ENCODE assay signal across 23 cellular contexts in genomic region chr15:94596707-94597106, GRCh38.
"Had no signal": no experiment of that assay in that cellular context is flagged by ENCODE, and none has a peak within 500 bp of the region (broad histone marks: within the 10 kb centered on the region; RNA-seq: fewer than 3 reads in every experiment).

No MANE protein-coding gene starts in this region.

- H3K4me2 ChIP-seq: KMS-11 had no signal

- H3K9ac ChIP-seq: KMS-11 had no signal

- H3K9me3 ChIP-seq: SJSA1 had no signal

- H3K27ac Mint-ChIP-seq: IgD-negative memory B cell had no signal

- ATAC-seq: K562 had no signal

- H3K27ac ChIP-seq: HL-60, KMS-11, SJSA1, SK-N-MC had no signal

- H3K4me1 Mint-ChIP-seq: IgD-negative memory B cell had no signal

- H3K4me1 ChIP-seq: SJSA1 had no signal

- H3K4me3 Mint-ChIP-seq: IgD-negative memory B cell had no signal

- H3K27me3 ChIP-seq: SJSA1 had no signal

- DNase-seq: NCI-H1092, NCI-H1105 treated with DMSO at 0.1 percent for 48 hours, NCI-H1417 treated with DMSO at 0.1 percent for 48 hours, NCI-H146, NCI-H1694 treated with DMSO at 0.1 percent for 48 hours, NCI-H2029, NCI-H2081 treated with DMSO at 0.1 percent for 48 hours, NCI-H2171, NCI-H226, NCI-H446, NCI-H510A, NCI-H524 treated with DMSO at 0.1 percent for 48 hours, NCI-H69, NCI-H774, Right ventricle myocardium superior, RPMI8226, SIG-M5 had no signal

- H3K36me3 ChIP-seq: SJSA1 had no signal

- H3K36me3 Mint-ChIP-seq: IgD-negative memory B cell had no signal

- H3K4me3 ChIP-seq: K562, SJSA1, SK-N-MC had no signal
